In genomic region chr3:15476378-15476777, GRCh38 we compare ENCODE assay signal across 18 cellular contexts. TPM values are rescaled to one million over a fixed set of nuclear protein-coding genes. Genes with fewer than 3 reads are reported as not detected.
DNase-seq lines count a peak whose midpoint lies in the region; ATAC-seq, FAIRE-seq and TF ChIP-seq lines count a peak whose summit lies in the region.
"Had no signal": no experiment of that assay in that cellular context is flagged by ENCODE, and none has a peak within 500 bp of the region (broad histone marks: within the 10 kb centered on the region; RNA-seq: fewer than 3 reads in every experiment).

No MANE protein-coding gene starts in this region.

- no peaks in the 10 kb centered on the region for H3K9me3 Mint-ChIP-seq in endodermal cell
- H3K9me3 Mint-ChIP-seq: activated CD4-positive, alpha-beta memory T cell treated with anti-CD3 and anti-CD28 coated beads, Interleukin-2, amount 10 ng/mL, durations not matched to agents 7 days and 5 days; activated naive CD4-positive, alpha-beta T cell treated with anti-CD3 and anti-CD28 coated beads, Interleukin-2, amount 50 U/mL, for 24 hours; activated T-cell treated with anti-CD3 and anti-CD28 coated beads, Interleukin-2, amount 50 U/mL, for 4 hours had no signal

- no peaks in the 10 kb centered on the region for H3K36me3 Mint-ChIP-seq in endodermal cell (ENCODE audit: low read depth)

- no peak overlapping the region for H2AFZ ChIP-seq in GM23248

- H3K36me3 ChIP-seq in GM23248 (ENCODE audit: low read depth) = no peaks in the 10 kb centered on the region
- no peaks in the 10 kb centered on the region for H3K36me3 ChIP-seq in endodermal cell (ENCODE audit: control insufficient read depth, insufficient read depth, low read length)
- H3K36me3 ChIP-seq in psoas muscle (ENCODE audit: insufficient read depth in 1 of 2, low read depth in 1 of 2) = peaks cover 2 to 23% of the 10 kb centered on the region in 2 donors
- no peaks in the 10 kb centered on the region for H3K36me3 ChIP-seq in small intestine (ENCODE audit: control insufficient read depth in 2 of 2, insufficient read depth in 2 of 2, low read length in 2 of 2)
- H3K36me3 ChIP-seq: BLaER1 treated with 17β-estradiol and CSF1 and Interleukin-3, amounts not matched to agents 10 nM and 100 nM; ovary; SJCRH30; vagina had no signal

- peak; percentile 69 for DNase-seq in GM23248
- peak; percentile 80 for DNase-seq in NCI-H82 (lab: John Stamatoyannopoulos, UW)
- peak; percentile 3 for DNase-seq in endodermal cell
- DNase-seq in psoas muscle = no peak
- no peak for DNase-seq in small intestine
- DNase-seq in SHP77 treated with DMSO at 0.1 percent for 48 hours (lab: John Stamatoyannopoulos, UW) = no peak
- DNase-seq: activated CD4-positive, alpha-beta memory T cell treated with anti-CD3 and anti-CD28 coated beads, Interleukin-2, amount 10 ng/mL, durations not matched to agents 7 days and 5 days; activated T-cell treated with anti-CD3 and anti-CD28 coated beads, Interleukin-2, amount 50 U/mL, for 4 hours; cortex of kidney; NCI-H187; ovary; SJCRH30; stimulated activated CD4-positive, alpha-beta T cell treated with anti-CD3 and anti-CD28 coated beads, Interleukin-4, amount 100 ng/mL, for 1 hour; T-helper 17 cell had no signal

- 24 to 27% methylated on average over 3 of the region's 3 CpGs for WGBS in GM23248 (ENCODE audit: low coverage in 1 of 2, low lambda C conversion rate in 2 of 2, missing lambda C conversion rate in 2 of 2), 2 experiments
- WGBS in endodermal cell (ENCODE audit: insufficient coverage in 1 of 2, insufficient read length in 1 of 2), 2 experiments = 95 to 96% methylated on average over 3 of the region's 3 CpGs
- 56 to 60% (median 57%) methylated on average over 3 of the region's 3 CpGs for WGBS in psoas muscle, 3 donors
- WGBS in small intestine, 3 donors = 67 to 76% (median 70%) methylated on average over 3 of the region's 3 CpGs

- H3K4me1 Mint-ChIP-seq in endodermal cell = no peaks in the 10 kb centered on the region
- H3K4me1 Mint-ChIP-seq: activated CD4-positive, alpha-beta memory T cell treated with anti-CD3 and anti-CD28 coated beads, Interleukin-2, amount 10 ng/mL, durations not matched to agents 7 days and 5 days; activated naive CD4-positive, alpha-beta T cell treated with anti-CD3 and anti-CD28 coated beads, Interleukin-2, amount 50 U/mL, for 24 hours; T-helper 17 cell had no signal

- intact Hi-C loops in psoas muscle (cut with DNase I) = no loop called here

- no peak overlapping the region for H3K4me3 Mint-ChIP-seq in endodermal cell
- H3K4me3 Mint-ChIP-seq: activated CD4-positive, alpha-beta memory T cell treated with anti-CD3 and anti-CD28 coated beads, Interleukin-2, amount 10 ng/mL, durations not matched to agents 7 days and 5 days; activated naive CD4-positive, alpha-beta T cell treated with anti-CD3 and anti-CD28 coated beads, Interleukin-2, amount 50 U/mL, for 24 hours; activated T-cell treated with anti-CD3 and anti-CD28 coated beads, Interleukin-2, amount 50 U/mL, for 4 hours; T-helper 17 cell had no signal

- no peaks in the 10 kb centered on the region for H3F3A ChIP-seq in GM23248 (ENCODE audit: insufficient read depth)

- H3K4me3 ChIP-seq in GM23248 (no peak overlapping the region), endodermal cell (ENCODE audit: low read length) (no peak overlapping the region), psoas muscle (no peak overlapping the region), small intestine (ENCODE audit: low read depth in 1 of 2, low read length in 2 of 2) (no peak overlapping the region)
- H3K4me3 ChIP-seq: BLaER1 treated with 17β-estradiol and CSF1 and Interleukin-3, amounts not matched to agents 10 nM and 100 nM; ovary; SJCRH30; vagina had no signal

- H3K27ac ChIP-seq in GM23248 (no peak overlapping the region), endodermal cell (ENCODE audit: low read depth, low read length) (no peak overlapping the region), psoas muscle (peak overlapping the region; percentile 57), small intestine (ENCODE audit: low read depth in 1 of 2, low read length in 1 of 2) (no peak overlapping the region)
- H3K27ac ChIP-seq: BLaER1 treated with 17β-estradiol and CSF1 and Interleukin-3, amounts not matched to agents 10 nM and 100 nM; ovary; SJCRH30; vagina had no signal

- TF ChIP-seq CTCF in endodermal cell (conservative IDR thresholded peaks at IDR 0.05) (no peak), psoas muscle (IDR thresholded peaks at IDR 0.05) (no peak)

- H3K4me2 ChIP-seq in GM23248 (ENCODE audit: unreplicated experiment) = no peak overlapping the region

- ATAC-seq in psoas muscle = peak; percentile 21 to 60 (median 57)
- no peak for ATAC-seq in HG02610 (IDR thresholded peaks at IDR 0.05; ENCODE audit: unreplicated experiment)
- ATAC-seq: activated T-cell treated with anti-CD3 and anti-CD28 coated beads, Interleukin-2, amount 50 U/mL, for 4 hours; T-helper 17 cell had no signal

- no peaks in the 10 kb centered on the region for H4K20me1 ChIP-seq in GM23248 (ENCODE audit: insufficient read depth)
- H4K20me1 ChIP-seq: BLaER1 treated with 17β-estradiol and CSF1 and Interleukin-3, amounts not matched to agents 10 nM and 100 nM had no signal

- H3K27ac Mint-ChIP-seq in endodermal cell = no peak overlapping the region
- H3K27ac Mint-ChIP-seq: activated CD4-positive, alpha-beta memory T cell treated with anti-CD3 and anti-CD28 coated beads, Interleukin-2, amount 10 ng/mL, durations not matched to agents 7 days and 5 days; activated naive CD4-positive, alpha-beta T cell treated with anti-CD3 and anti-CD28 coated beads, Interleukin-2, amount 50 U/mL, for 24 hours; T-helper 17 cell had no signal

- H3K9me2 ChIP-seq in GM23248 (ENCODE audit: insufficient read depth) = no peaks in the 10 kb centered on the region

- H3K4me1 ChIP-seq in GM23248 (ENCODE audit: insufficient read depth) = no peaks in the 10 kb centered on the region
- H3K4me1 ChIP-seq in endodermal cell (ENCODE audit: control insufficient read depth, insufficient read depth, low read length) = no peaks in the 10 kb centered on the region
- H3K4me1 ChIP-seq in psoas muscle = peaks cover 12% of the 10 kb centered on the region
- no peaks in the 10 kb centered on the region for H3K4me1 ChIP-seq in small intestine (ENCODE audit: control insufficient read depth in 2 of 2, insufficient read depth in 1 of 2, low read depth in 1 of 2, low read length in 1 of 2)
- H3K4me1 ChIP-seq: SJCRH30, vagina had no signal

- H3K27me3 Mint-ChIP-seq in endodermal cell (ENCODE audit: insufficient read depth) = peaks cover 2% of the 10 kb centered on the region
- H3K27me3 Mint-ChIP-seq: activated naive CD4-positive, alpha-beta T cell treated with anti-CD3 and anti-CD28 coated beads, Interleukin-2, amount 50 U/mL, for 24 hours; T-helper 17 cell had no signal

- in situ Hi-C loops in GM23248 (cut with MboI) = no loop called here

- H3K27me3 ChIP-seq in GM23248 (replicated peaks; ENCODE audit: insufficient read depth) (no peaks in the 10 kb centered on the region), endodermal cell (ENCODE audit: control insufficient read depth, insufficient read depth, low read length, poor library complexity, severe bottlenecking) (no peaks in the 10 kb centered on the region), psoas muscle (ENCODE audit: insufficient read depth in 3 of 3, low read length in 2 of 3) (no peaks in the 10 kb centered on the region), small intestine (ENCODE audit: control insufficient read depth in 2 of 2, insufficient read depth in 2 of 2, low read length in 2 of 2) (no peaks in the 10 kb centered on the region)
- H3K27me3 ChIP-seq: BLaER1 treated with 17β-estradiol and CSF1 and Interleukin-3, amounts not matched to agents 10 nM and 100 nM; ovary; SJCRH30; vagina had no signal

- no peak overlapping the region for H3K9ac ChIP-seq in GM23248
- H3K9ac ChIP-seq in endodermal cell (ENCODE audit: extremely low read depth, low read length, poor library complexity, severe bottlenecking) = no peak overlapping the region
- H3K9ac ChIP-seq: BLaER1 treated with 17β-estradiol and CSF1 and Interleukin-3, amounts not matched to agents 10 nM and 100 nM had no signal

- H3K79me2 ChIP-seq in GM23248 (ENCODE audit: insufficient read depth) = no peaks in the 10 kb centered on the region

- no peak for FAIRE-seq in small intestine (lab: Jason Lieb, UNC)

- H3K9me3 ChIP-seq in GM23248 (ENCODE audit: low read depth) = no peaks in the 10 kb centered on the region
- no peaks in the 10 kb centered on the region for H3K9me3 ChIP-seq in endodermal cell (ENCODE audit: control insufficient read depth, low read length)
- no peaks in the 10 kb centered on the region for H3K9me3 ChIP-seq in psoas muscle
- no peaks in the 10 kb centered on the region for H3K9me3 ChIP-seq in small intestine (ENCODE audit: control insufficient read depth, low read depth)
- H3K9me3 ChIP-seq: BLaER1 treated with 17β-estradiol and CSF1 and Interleukin-3, amounts not matched to agents 10 nM and 100 nM; ovary; SJCRH30; vagina had no signal

RNA-seq across cellular contexts. Expression of gene COLQ, which starts 45.1 kb away (rescaled TPM):
- total RNA-seq in GM23248 (2014; rRNA removed; shearing (Covaris generic)) = 0.32 and 1.1 TPM in 2 replicates
- polyA plus RNA-seq in GM23248 (2016; fragmentation: Nextera tagmentation; extraction: Ambion mirVana) (0.29 and 0.93 TPM in 2 replicates), psoas muscle (10 to 100 TPM in 1 of 3 donors, 1 to 10 TPM in 2; 6.9 to 12.3 (median 9.7) TPM), small intestine (1 to 10 TPM in 2 of 3 donors, under 1 TPM in 1; 0.81 to 3.6 (median 1.9) TPM)
- total RNA-seq in endodermal cell (1 to 10 TPM; 3.1 to 7.3 TPM), psoas muscle (10 to 100 TPM in 2 of 4 donors, 1 to 10 TPM in 2; 4.6 to 18.2 (median 11.1) TPM)
- 3.9 TPM for polyA plus RNA-seq in endodermal cell (2013, experiment 1 of 2)
- 4.0 TPM for polyA plus RNA-seq in endodermal cell (2013, experiment 2 of 2)

RNA-seq across cellular contexts. Expression of gene EAF1, which starts 49.0 kb away (rescaled TPM):
- 16.9 and 20.9 TPM in 2 replicates for total RNA-seq in GM23248 (2014; rRNA removed; shearing (Covaris generic))
- polyA plus RNA-seq in GM23248 (2016; fragmentation: Nextera tagmentation; extraction: Ambion mirVana) (7.1 and 7.2 TPM in 2 replicates), psoas muscle (10 to 100 TPM in 1 of 3 donors, 1 to 10 TPM in 2; 5.0 to 17.9 (median 9.1) TPM), small intestine (1 to 10 TPM; 5.9 to 9.8 (median 9.4) TPM)
- total RNA-seq in endodermal cell (10 to 100 TPM; 29.1 to 33.1 TPM), psoas muscle (10 to 100 TPM in 2 of 4 donors, 1 to 10 TPM in 2; 9.3 to 16.0 (median 9.8) TPM)
- polyA plus RNA-seq in endodermal cell (2013, experiment 1 of 2) = 33.3 TPM
- 26.4 TPM for polyA plus RNA-seq in endodermal cell (2013, experiment 2 of 2)

RNA-seq across cellular contexts. Expression of gene METTL6, which starts 49.0 kb away (rescaled TPM):
- total RNA-seq in GM23248 (2014; rRNA removed; shearing (Covaris generic)) = 24.2 and 30.9 TPM in 2 replicates
- polyA plus RNA-seq in GM23248 (2016; fragmentation: Nextera tagmentation; extraction: Ambion mirVana) = 20.8 and 21.6 TPM in 2 replicates
- 10 to 100 TPM; 22.3 to 24.8 TPM for total RNA-seq in endodermal cell
- polyA plus RNA-seq in endodermal cell (2013, experiment 1 of 2) = 24.6 TPM
- 20.7 TPM for polyA plus RNA-seq in endodermal cell (2013, experiment 2 of 2)
- 1 to 10 TPM; 7.5 to 8.3 (median 8.1) TPM for total RNA-seq in psoas muscle
- 10 to 100 TPM in 2 of 3 donors, 1 to 10 TPM in 1; 6.5 to 18.5 (median 14.3) TPM for polyA plus RNA-seq in psoas muscle
- 1 to 10 TPM; 6.8 to 9.0 (median 7.2) TPM for polyA plus RNA-seq in small intestine

Comparison
In these comparisons a context has a peak if more than half of its experiments do, and no peak if none do; other contexts are left out.
1. DNase-seq: peak in GM23248 (single experiment), NCI-H82 (single experiment) and endodermal cell (single experiment); none in psoas muscle (0 of 2), small intestine (single experiment) and SHP77 treated with DMSO at 0.1 percent for 48 hours (single experiment).